In the genomic region with DNA sequence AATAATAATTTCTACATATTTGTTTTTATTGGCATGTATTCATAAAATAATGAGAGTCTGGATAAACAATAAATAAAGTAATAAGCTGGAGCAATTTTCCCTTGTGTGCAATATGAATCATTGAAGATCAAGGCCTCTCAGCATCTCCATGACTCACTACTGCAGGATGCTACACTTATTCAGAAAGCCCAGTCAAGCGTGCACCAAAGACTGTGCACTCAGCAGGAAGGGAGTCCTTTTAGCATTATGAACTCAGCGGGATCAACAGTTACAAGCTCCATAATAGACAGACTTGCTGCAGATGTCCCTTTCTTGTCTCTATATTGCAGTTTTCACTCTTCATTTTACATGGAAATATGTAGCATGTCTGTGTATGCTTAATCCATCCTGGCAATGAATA, we compare ENCODE assay signal across 10 cellular contexts.
DNase-seq lines count a peak whose midpoint lies in the region; ATAC-seq, FAIRE-seq and TF ChIP-seq lines count a peak whose summit lies in the region.
"Had no signal": no experiment of that assay in that cellular context is flagged by ENCODE, and none has a peak within 500 bp of the region (broad histone marks: within the 10 kb centered on the region; RNA-seq: fewer than 3 reads in every experiment).

No MANE protein-coding gene starts in this region.

- H3K36me3 ChIP-seq in BE2C (no peaks in the 10 kb centered on the region), bronchial epithelial cell (ENCODE audit: control insufficient read depth, insufficient read depth, low read length) (no peaks in the 10 kb centered on the region), heart right ventricle (no peaks in the 10 kb centered on the region)

- WGBS in heart right ventricle, 2 donors: 69 to 87% methylated on average over 2 of the region's 2 CpGs

- H3K27me3 ChIP-seq in BE2C (no peaks in the 10 kb centered on the region), bronchial epithelial cell (ENCODE audit: control insufficient read depth, insufficient read depth, low read length) (no peaks in the 10 kb centered on the region), heart right ventricle (no peaks in the 10 kb centered on the region)

- no peak for FAIRE-seq in bronchial epithelial cell (lab: Jason Lieb, UNC)

- no peak for ATAC-seq in heart right ventricle
- no peak for ATAC-seq in GM19351 (IDR thresholded peaks at IDR 0.05; ENCODE audit: unreplicated experiment)
- no peak for ATAC-seq in sciatic nerve

- intact Hi-C loops in heart right ventricle (cut with DNase I): no loop called here
- intact Hi-C loops in sciatic nerve (cut with DNase I): no loop called here

- no peak overlapping the region for H3K27ac ChIP-seq in heart right ventricle

- no peak overlapping the region for H3K4me3 ChIP-seq in BE2C (ENCODE audit: low read depth, low read length)
- no peak overlapping the region for H3K4me3 ChIP-seq in bronchial epithelial cell (ENCODE audit: low read depth, low read length)
- H3K4me3 ChIP-seq in heart right ventricle: no peak overlapping the region

- DNase-seq in BE2C (peak; percentile 51), NCI-H1092 (lab: John Stamatoyannopoulos, UW) (peak; percentile 92), NCI-H446 treated with DMSO at 0.1 percent for 48 hours (lab: John Stamatoyannopoulos, UW) (peak; percentile 100), bronchial epithelial cell (ENCODE audit: low read depth) (peak; percentile 26), heart right ventricle (no peak), GM20000 (ENCODE audit: low spot score) (no peak), sciatic nerve (ENCODE audit: low spot score) (no peak)
- DNase-seq: NCI-H82, T-helper 9 cell had no signal

- TF ChIP-seq CTCF in BE2C (IDR thresholded peaks at IDR 0.05; ENCODE audit: low read depth, low read length) (no peak), bronchial epithelial cell (IDR thresholded peaks at IDR 0.05; ENCODE audit: insufficient read depth, low read length, severe bottlenecking) (no peak), heart right ventricle (IDR thresholded peaks at IDR 0.05) (no peak), GM20000 (IDR thresholded peaks at IDR 0.05; ENCODE audit: extremely low read depth, missing control alignments) (no peak)

- H3K9me3 ChIP-seq in BE2C (no peaks in the 10 kb centered on the region), heart right ventricle (peaks cover 0 to 19% (median 0%) of the 10 kb centered on the region in 11 donors)

- H3K4me1 ChIP-seq in BE2C (no peaks in the 10 kb centered on the region), heart right ventricle (no peaks in the 10 kb centered on the region)

Comparison
In these comparisons a context has a peak if more than half of its experiments do, and no peak if none do; other contexts are left out.
1. DNase-seq: peak in BE2C (single experiment), NCI-H1092 (single experiment), NCI-H446 treated with DMSO at 0.1 percent for 48 hours (single experiment) and bronchial epithelial cell (single experiment); none in heart right ventricle (0 of 2), GM20000 (single experiment) and sciatic nerve (single experiment).